In genomic region chr1:32321712-32322291, GRCh38 we compare ENCODE assay signal across 11 cellular contexts. TPM values are rescaled to one million over a fixed set of nuclear protein-coding genes. Genes with fewer than 3 reads are reported as not detected.
DNase-seq lines count a peak whose midpoint lies in the region; ATAC-seq lines count a peak whose summit lies in the region.
"Had no signal": no experiment of that assay in that cellular context is flagged by ENCODE, and none has a peak within 500 bp of the region (broad histone marks: within the 10 kb centered on the region; RNA-seq: fewer than 3 reads in every experiment).

No MANE protein-coding gene starts in this region.

- H3K36me3 ChIP-seq in CD8-positive, alpha-beta memory T cell (ENCODE audit: insufficient read depth, low read length), result peaks cover 22% of the 10 kb centered on the region
- H3K36me3 ChIP-seq in KOPT-K1 (ENCODE audit: insufficient read depth, low read length) (peaks cover 96% of the 10 kb centered on the region), mucosa of rectum (ENCODE audit: control insufficient read depth in 2 of 2, insufficient read depth in 2 of 2, low read length in 2 of 2) (peaks cover 17 to 32% of the 10 kb centered on the region in 2 donors)

- POLR2A ChIA-PET in CD8-positive, alpha-beta memory T cell (lab: Charles Lee), result interaction anchor here (0.8 to 1.6 kb wide), 7 partner anchors 10 to 67 kb away, joined by 3 to 28 read pairs (median 5); partner anchors contain the start of genes HDAC1 and MARCKSL1

- peaks cover 3 to 53% (median 9%) of the 10 kb centered on the region in 3 donors for H3K36me3 Mint-ChIP-seq in CD8-positive, alpha-beta memory T cell

- no peaks in the 10 kb centered on the region for H3K9me3 ChIP-seq in CD8-positive, alpha-beta memory T cell (ENCODE audit: low read length)
- H3K9me3 ChIP-seq in KOPT-K1 (ENCODE audit: insufficient read depth, low read length, poor library complexity, severe bottlenecking), result no peaks in the 10 kb centered on the region
- H3K9me3 ChIP-seq in mucosa of rectum (ENCODE audit: control insufficient read depth in 2 of 2, low read length in 2 of 2), result no peaks in the 10 kb centered on the region
- H3K9me3 ChIP-seq: thoracic aorta had no signal

- peaks cover 49% of the 10 kb centered on the region for H3K4me1 ChIP-seq in CD8-positive, alpha-beta memory T cell (ENCODE audit: insufficient read depth, low read length)
- peaks cover 17 to 32% of the 10 kb centered on the region in 2 donors for H3K4me1 ChIP-seq in mucosa of rectum (ENCODE audit: control insufficient read depth in 2 of 2, insufficient read depth in 2 of 2, low read length in 2 of 2)

- ATAC-seq in GM21381 (IDR thresholded peaks at IDR 0.05; ENCODE audit: unreplicated experiment), result no peak

- no peaks in the 10 kb centered on the region for H3K27me3 Mint-ChIP-seq in CD8-positive, alpha-beta memory T cell

- H3K9me3 Mint-ChIP-seq in CD8-positive, alpha-beta memory T cell, result no peaks in the 10 kb centered on the region

- CTCF ChIA-PET in CD8-positive, alpha-beta memory T cell (lab: Charles Lee), result interaction anchor here (0.6 to 2.0 kb wide), 13 partner anchors 10 to 142 kb away, joined by 3 to 12 read pairs (median 4); partner anchors contain the start of genes HDAC1, MARCKSL1 and TXLNA

- H3K27ac ChIP-seq in CD8-positive, alpha-beta memory T cell (ENCODE audit: low read depth, low read length), result peak overlapping the region; percentile 0
- H3K27ac ChIP-seq in KOPT-K1 (ENCODE audit: low read depth, low read length, poor library complexity, severe bottlenecking), result peak overlapping the region; percentile 40
- H3K27ac ChIP-seq in mucosa of rectum (ENCODE audit: low read depth in 2 of 2, low read length in 2 of 2), result peak overlapping the region; percentile 93 to 94
- H3K27ac ChIP-seq: thoracic aorta had no signal

- H3K9ac ChIP-seq in mucosa of rectum (ENCODE audit: low read depth in 1 of 2, low read length in 2 of 2), result peak overlapping the region; percentile 54 to 68

- H3K27me3 ChIP-seq in CD8-positive, alpha-beta memory T cell (ENCODE audit: insufficient read depth, low read length, poor library complexity, severe bottlenecking), result no peaks in the 10 kb centered on the region
- H3K27me3 ChIP-seq in mucosa of rectum (ENCODE audit: control insufficient read depth in 2 of 2, insufficient read depth in 2 of 2, low read length in 2 of 2), result no peaks in the 10 kb centered on the region
- H3K27me3 ChIP-seq: dorsolateral prefrontal cortex had no signal

- H3K4me3 Mint-ChIP-seq in CD8-positive, alpha-beta memory T cell, result peak overlapping the region; percentile 41 to 86 (median 76)

- H3K4me1 Mint-ChIP-seq in CD8-positive, alpha-beta memory T cell, result peaks cover 31 to 52% (median 41%) of the 10 kb centered on the region in 3 donors

- peak overlapping the region; percentile 26 for H3K4me3 ChIP-seq in CD8-positive, alpha-beta memory T cell (ENCODE audit: low read length)
- H3K4me3 ChIP-seq in mucosa of rectum (ENCODE audit: low read length in 2 of 2), result peak overlapping the region; percentile 58 to 61
- H3K4me3 ChIP-seq: dorsolateral prefrontal cortex, thoracic aorta had no signal

- peak in 2 of 5 donors; percentile 49 to 52 for DNase-seq in CD8-positive, alpha-beta memory T cell
- DNase-seq in activated effector memory CD4-positive, alpha-beta T cell treated with Interleukin-2 at 50 U/mL for 16 hours, result peak; percentile 14
- no peak for DNase-seq in NCI-H2107 treated with DMSO at 0.1 percent for 48 hours (lab: John Stamatoyannopoulos, UW; ENCODE audit: unreplicated experiment)
- DNase-seq in amniotic stem cell (lab: John Stamatoyannopoulos, UW), result no peak
- no peak for DNase-seq in SK-N-DZ (ENCODE audit: low spot score)
- DNase-seq: dorsolateral prefrontal cortex, NCI-H510A treated with DMSO at 0.1 percent for 48 hours had no signal

- peak overlapping the region; percentile 82 to 98 (median 93) for H3K27ac Mint-ChIP-seq in CD8-positive, alpha-beta memory T cell

RNA-seq across cellular contexts. Expression of gene MARCKSL1, which starts 14.2 kb away (rescaled TPM):
- 10 to 100 TPM; 11.6 to 12.1 TPM for total RNA-seq in CD8-positive, alpha-beta memory T cell
- 45.8 TPM for polyA plus RNA-seq in CD8-positive, alpha-beta memory T cell
- 288 and 346 TPM in 2 replicates for polyA plus RNA-seq in SK-N-DZ (2014; cell fraction: cytosol; rRNA removed)
- 123 and 135 TPM in 2 replicates for polyA plus RNA-seq in SK-N-DZ (2014; cell fraction: nucleus; rRNA removed)

RNA-seq across cellular contexts. Expression of gene HDAC1, which starts 29.9 kb away (rescaled TPM):
- total RNA-seq in CD8-positive, alpha-beta memory T cell, result 100 to 1,000 TPM; 164 to 172 TPM
- 180 TPM for polyA plus RNA-seq in CD8-positive, alpha-beta memory T cell
- 98.5 and 104 TPM in 2 replicates for polyA plus RNA-seq in SK-N-DZ (2014; cell fraction: cytosol; rRNA removed)
- polyA plus RNA-seq in SK-N-DZ (2014; cell fraction: nucleus; rRNA removed), result 167 and 186 TPM in 2 replicates

RNA-seq across cellular contexts. Expression of gene FAM229A, which starts 40.5 kb away (rescaled TPM):
- 1 to 10 TPM; 4.4 to 5.2 TPM for total RNA-seq in CD8-positive, alpha-beta memory T cell
- polyA plus RNA-seq in CD8-positive, alpha-beta memory T cell, result 0.40 TPM
- polyA plus RNA-seq in SK-N-DZ (2014; cell fraction: cytosol; rRNA removed), result 2.0 and 3.7 TPM in 2 replicates
- polyA plus RNA-seq in SK-N-DZ (2014; cell fraction: nucleus; rRNA removed), result 16.0 and 26.5 TPM in 2 replicates

RNA-seq across cellular contexts. Expression of gene TSSK3, which starts 40.5 kb away (rescaled TPM):
- 1 to 10 TPM in 1 of 2 experiments, under 1 TPM in 1; 0.33 to 1.1 TPM for total RNA-seq in CD8-positive, alpha-beta memory T cell
- polyA plus RNA-seq in CD8-positive, alpha-beta memory T cell, result 0.44 TPM
- 1.5 and 4.4 TPM in 2 replicates for polyA plus RNA-seq in SK-N-DZ (2014; cell fraction: cytosol; rRNA removed)
- not detected in 2 replicates for polyA plus RNA-seq in SK-N-DZ (2014; cell fraction: nucleus; rRNA removed)

Comparison
In these comparisons a context has a peak if more than half of its experiments do, and no peak if none do; other contexts are left out.
1. H3K27ac ChIP-seq: peak in every context shown above with its lines; median percentile 94 in mucosa of rectum; 40 in KOPT-K1; 0 in CD8-positive, alpha-beta memory T cell.